ENCODE assay signal across 14 cellular contexts in the genomic region with DNA sequence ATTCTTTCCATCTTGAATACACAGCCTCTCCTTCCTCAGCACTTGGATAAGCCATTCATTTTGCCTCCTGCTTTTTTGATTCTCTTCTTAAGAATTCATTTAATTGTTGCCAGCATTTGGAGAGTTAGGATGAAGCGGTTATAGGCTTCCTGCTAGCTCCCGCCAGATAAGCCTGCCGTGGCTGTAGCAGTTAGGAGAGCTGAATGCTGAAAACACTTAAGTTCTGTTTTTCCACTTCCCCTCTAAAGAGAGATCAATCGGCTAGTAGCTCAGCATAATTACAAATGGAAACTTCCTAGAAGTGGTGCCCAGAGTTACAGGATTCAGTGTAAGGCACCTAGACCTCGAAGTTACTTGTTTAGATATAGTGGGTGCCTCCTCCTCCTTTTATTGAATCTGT.
"Had no signal": no experiment of that assay in that cellular context is flagged by ENCODE, and none has a peak within 500 bp of the region (broad histone marks: within the 10 kb centered on the region; RNA-seq: fewer than 3 reads in every experiment).

No MANE protein-coding gene starts in this region.

- H3K4me1 ChIP-seq: pancreas had no signal

- H3K27me3 Mint-ChIP-seq: activated CD4-positive, alpha-beta T cell treated with anti-CD3 and anti-CD28 coated beads, Interleukin-2, amount 10 ng/mL, durations not matched to agents 24 days and 14 days had no signal

- H3K4me3 Mint-ChIP-seq: activated B cell treated with CpG ODN at 0.5 μM for 24 hours; activated CD4-positive, alpha-beta T cell treated with anti-CD3 and anti-CD28 coated beads, Interleukin-2, amount 10 ng/mL, durations not matched to agents 24 days and 14 days; activated naive CD4-positive, alpha-beta T cell treated with anti-CD3 and anti-CD28 coated beads for 36 hours; activated T-helper 17 cell treated with anti-CD3 and anti-CD28 coated beads, Interleukin-2, amount 50 U/mL, for 72 hours; neural crest cell; stimulated activated naive CD8-positive, alpha-beta T cell treated with anti-CD3 and anti-CD28 coated beads, Interleukin-15, amount 100 ng/mL, for 72 hours had no signal

- ATAC-seq: activated T-helper 17 cell treated with anti-CD3 and anti-CD28 coated beads, Interleukin-2, amount 50 U/mL, for 72 hours; heart right ventricle; left ventricle myocardium superior; pancreas; stimulated activated naive CD8-positive, alpha-beta T cell treated with anti-CD3 and anti-CD28 coated beads, Interleukin-15, amount 100 ng/mL, for 72 hours had no signal

- H3K4me1 Mint-ChIP-seq: activated B cell treated with CpG ODN at 0.5 μM for 24 hours; activated CD4-positive, alpha-beta T cell treated with anti-CD3 and anti-CD28 coated beads, Interleukin-2, amount 10 ng/mL, durations not matched to agents 24 days and 14 days; activated T-helper 17 cell treated with anti-CD3 and anti-CD28 coated beads, Interleukin-2, amount 50 U/mL, for 72 hours; neural crest cell; stimulated activated naive CD8-positive, alpha-beta T cell treated with anti-CD3 and anti-CD28 coated beads, Interleukin-15, amount 100 ng/mL, for 72 hours had no signal

- H3K27ac Mint-ChIP-seq: activated B cell treated with CpG ODN at 0.5 μM for 24 hours; activated CD4-positive, alpha-beta T cell treated with anti-CD3 and anti-CD28 coated beads, Interleukin-2, amount 10 ng/mL, durations not matched to agents 24 days and 14 days; activated naive CD4-positive, alpha-beta T cell treated with anti-CD3 and anti-CD28 coated beads for 36 hours; activated T-helper 17 cell treated with anti-CD3 and anti-CD28 coated beads, Interleukin-2, amount 50 U/mL, for 72 hours; stimulated activated naive CD8-positive, alpha-beta T cell treated with anti-CD3 and anti-CD28 coated beads, Interleukin-15, amount 100 ng/mL, for 72 hours had no signal

- H3K9me3 ChIP-seq: pancreas had no signal

- H3K36me3 ChIP-seq: heart right ventricle, pancreas had no signal

- DNase-seq: activated B cell treated with CpG ODN at 0.5 μM for 24 hours; activated CD4-positive, alpha-beta T cell treated with anti-CD3 and anti-CD28 coated beads, Interleukin-2, amount 10 ng/mL, durations not matched to agents 24 days and 14 days; activated naive CD4-positive, alpha-beta T cell treated with anti-CD3 and anti-CD28 coated beads for 36 hours; caudate nucleus; effector memory CD4-positive, alpha-beta T cell; heart right ventricle; left ventricle myocardium superior; mesenchymal stem cell; pancreas; stimulated activated CD4-positive, alpha-beta T cell treated with anti-CD3 and anti-CD28 coated beads, Interleukin-4, amount 100 ng/mL, for 4 hours; stimulated activated naive CD8-positive, alpha-beta T cell treated with anti-CD3 and anti-CD28 coated beads, Interleukin-15, amount 100 ng/mL, for 72 hours; SW 1271 had no signal

- H3K27me3 ChIP-seq: pancreas had no signal

- H3K4me3 ChIP-seq: heart right ventricle, pancreas had no signal

- H3K27ac ChIP-seq: heart right ventricle, pancreas had no signal

- H3K9me3 Mint-ChIP-seq: activated B cell treated with CpG ODN at 0.5 μM for 24 hours; activated CD4-positive, alpha-beta T cell treated with anti-CD3 and anti-CD28 coated beads, Interleukin-2, amount 10 ng/mL, durations not matched to agents 24 days and 14 days; activated naive CD4-positive, alpha-beta T cell treated with anti-CD3 and anti-CD28 coated beads for 36 hours; neural crest cell; stimulated activated naive CD8-positive, alpha-beta T cell treated with anti-CD3 and anti-CD28 coated beads, Interleukin-15, amount 100 ng/mL, for 72 hours had no signal
